8 cellular contexts compared by ENCODE assay signal in the genomic region with DNA sequence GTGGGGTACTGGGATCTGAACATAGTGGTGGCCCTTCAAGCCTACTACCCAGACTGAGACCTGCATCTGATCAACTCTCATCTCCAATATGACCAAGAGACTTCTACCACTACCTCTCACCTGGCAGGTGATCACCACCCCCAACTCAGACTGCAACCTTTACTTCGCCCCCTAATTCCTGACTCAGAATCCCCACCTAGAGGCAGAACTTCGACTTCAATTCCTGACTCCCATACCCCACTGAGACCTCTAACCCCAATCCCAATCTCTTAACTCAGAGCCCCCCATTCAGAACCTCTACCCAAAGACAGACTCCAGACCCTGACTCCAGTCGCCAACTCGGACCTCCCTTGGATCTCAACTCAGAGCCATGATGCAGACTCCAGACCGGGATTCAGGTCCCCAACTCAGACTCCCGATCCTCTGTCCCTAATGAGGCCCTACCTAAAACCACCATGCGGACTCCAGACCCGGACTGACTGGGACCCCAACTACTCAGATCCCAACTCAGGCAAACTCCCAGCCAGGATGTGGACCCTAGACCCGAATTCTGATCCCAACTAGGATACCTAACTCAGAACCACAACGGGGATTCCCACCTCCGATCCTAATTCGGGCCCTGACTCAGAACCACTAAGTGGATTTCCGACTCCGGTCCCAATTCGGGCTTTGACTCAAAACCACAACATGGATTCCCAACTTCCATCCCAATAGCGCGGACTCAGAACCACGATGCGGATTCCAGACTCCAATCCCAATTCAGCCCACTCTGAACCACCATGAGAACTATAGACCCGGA. TPM values are rescaled to one million over a fixed set of nuclear protein-coding genes. Genes with fewer than 3 reads are reported as not detected.
A peak's percentile ranks its signal among the peaks of the same experiment; 100 is the strongest.
DNase-seq lines count a peak whose midpoint lies in the region; ATAC-seq, FAIRE-seq and TF ChIP-seq lines count a peak whose summit lies in the region.

No MANE protein-coding gene starts in this region.

- H2BK120ac ChIP-seq in H9 (ENCODE audit: low read depth, low read length, poor library complexity, severe bottlenecking) = no peak overlapping the region

- H3K4me1 ChIP-seq in H9 (ENCODE audit: insufficient read depth, low read length) = peaks cover 15% of the 10 kb centered on the region
- peaks cover 12% of the 10 kb centered on the region for H3K4me1 ChIP-seq in right cardiac atrium (ENCODE audit: control insufficient read depth, insufficient read depth, low read length)
- peaks cover 0 to 3% of the 10 kb centered on the region in 2 donors for H3K4me1 ChIP-seq in small intestine (ENCODE audit: control insufficient read depth in 2 of 2, insufficient read depth in 1 of 2, low read depth in 1 of 2, low read length in 1 of 2)

- H3K4me2 ChIP-seq in H9 (ENCODE audit: insufficient read depth, insufficient read length, low read length) = peak overlapping the region; percentile 77

- H4K20me1 ChIP-seq in H9 (ENCODE audit: control insufficient read depth, insufficient read depth, insufficient read length) = no peaks in the 10 kb centered on the region

- no peak overlapping the region for H2BK15ac ChIP-seq in H9 (ENCODE audit: low read depth, low read length)

- no peak overlapping the region for H4K91ac ChIP-seq in H9 (ENCODE audit: insufficient read length, low read depth, low read length)

- peaks cover 7% of the 10 kb centered on the region for H3K23me2 ChIP-seq in H9 (ENCODE audit: insufficient read length, low read depth, low read length, poor library complexity, severe bottlenecking)

- no peaks in the 10 kb centered on the region for H3K79me1 ChIP-seq in H9 (ENCODE audit: insufficient read depth, low read depth, low read length, poor library complexity, severe bottlenecking)

- H3K4ac ChIP-seq in H9 (ENCODE audit: low read depth, low read length) = no peak overlapping the region

- H2BK20ac ChIP-seq in H9 (ENCODE audit: low read depth, low read length, poor library complexity, severe bottlenecking) = no peak overlapping the region

- H3K18ac ChIP-seq in H9 (ENCODE audit: insufficient read length, low read depth, low read length) = peak overlapping the region; percentile 21

- WGBS in H9 (ENCODE audit: extremely low coverage, insufficient read length, low lambda C conversion rate) = no CpG with 5 or more reads among the region's 20 CpGs
- 53% methylated on average over 20 of the region's 20 CpGs for WGBS in right cardiac atrium
- WGBS in small intestine, 3 donors = 48 to 56% (median 55%) methylated on average over 20 of the region's 20 CpGs

- H3K9me3 Mint-ChIP-seq in H9 = peaks cover 10 to 12% of the 10 kb centered on the region in 2 experiments
- H3K9me3 Mint-ChIP-seq in activated CD4-positive, alpha-beta memory T cell treated with anti-CD3 and anti-CD28 coated beads for 36 hours = no peaks in the 10 kb centered on the region

- H3K36me3 ChIP-seq in small intestine (ENCODE audit: control insufficient read depth in 2 of 2, insufficient read depth in 2 of 2, low read length in 2 of 2) = no peaks in the 10 kb centered on the region

- H3K27me3 Mint-ChIP-seq in H9 (ENCODE audit: low read depth) = peaks cover 55% of the 10 kb centered on the region
- H3K27me3 Mint-ChIP-seq in activated CD4-positive, alpha-beta memory T cell treated with anti-CD3 and anti-CD28 coated beads for 36 hours = no peaks in the 10 kb centered on the region

- peak overlapping the region; percentile 59 for H3K4me3 ChIP-seq in right cardiac atrium (ENCODE audit: low read length)
- H3K4me3 ChIP-seq in small intestine (ENCODE audit: low read depth in 1 of 2, low read length in 2 of 2) = peak overlapping the region; percentile 33 to 75

- CTCF ChIA-PET in activated CD4-positive, alpha-beta memory T cell treated with anti-CD3 and anti-CD28 coated beads for 36 hours (lab: Charles Lee) = no interaction called here

- H3K4me3 Mint-ChIP-seq in H9 = peak overlapping the region; percentile 76 to 90
- peak overlapping the region; percentile 79 for H3K4me3 Mint-ChIP-seq in activated CD4-positive, alpha-beta memory T cell treated with anti-CD3 and anti-CD28 coated beads for 36 hours

- H4K5ac ChIP-seq in H9 (ENCODE audit: insufficient read length, low read depth, low read length) = no peak overlapping the region

- no peak for ATAC-seq in right cardiac atrium

- intact Hi-C loops in activated CD4-positive, alpha-beta memory T cell treated with anti-CD3 and anti-CD28 coated beads for 36 hours (cut with micrococcal nuclease) = loop anchor here (10.0 kb wide), 1 partner anchor 186 kb away; the partner anchor contains the start of gene CDKN1C
- intact Hi-C loops in right cardiac atrium (cut with DNase I) = loop anchor here in 3 of 4 donors (10.0 kb wide), 2 partner anchors 166 to 186 kb away; partner anchors contain the start of gene CDKN1C (in 2 of the 3)

- DNase-seq in H9 (peak; percentile 30), right cardiac atrium (no peak), small intestine (no peak), caudate nucleus (lab: John Stamatoyannopoulos, UW) (no peak), pons (ENCODE audit: low spot score) (no peak)
- no peak for DNase-seq in activated CD4-positive, alpha-beta memory T cell treated with anti-CD3 and anti-CD28 coated beads for 36 hours
- DNase-seq in activated CD4-positive, CD25-positive, alpha-beta regulatory T cell (lab: John Stamatoyannopoulos, UW) = no peak
- DNase-seq in activated CD4-positive, alpha-beta T cell treated with anti-CD3 and anti-CD28 coated beads for 48 hours = no peak

- H4K8ac ChIP-seq in H9 (replicated peaks; ENCODE audit: insufficient read length, low read depth, low read length) = no peak overlapping the region

- POLR2A ChIA-PET in activated CD4-positive, alpha-beta memory T cell treated with anti-CD3 and anti-CD28 coated beads for 36 hours (lab: Charles Lee) = no interaction called here

- H3K79me2 ChIP-seq in H9 (ENCODE audit: insufficient read depth, low read length) = no peaks in the 10 kb centered on the region; the same call in 1 of the 2 replicates

- no peak overlapping the region for H2BK12ac ChIP-seq in H9 (ENCODE audit: insufficient read length, low read depth, low read length)

- H3K27ac Mint-ChIP-seq in H9 = peak overlapping the region in 1 of 3 experiments; percentile 71; a peak in 2 of 7 replicates
- no peak overlapping the region for H3K27ac Mint-ChIP-seq in activated CD4-positive, alpha-beta memory T cell treated with anti-CD3 and anti-CD28 coated beads for 36 hours

- H3K4me1 Mint-ChIP-seq in H9 = peaks cover 76 to 78% of the 10 kb centered on the region in 2 experiments
- H3K4me1 Mint-ChIP-seq in activated CD4-positive, alpha-beta memory T cell treated with anti-CD3 and anti-CD28 coated beads for 36 hours (ENCODE audit: low read depth) = peaks cover 8% of the 10 kb centered on the region

- peak overlapping the region; percentile 42; the same call in 1 of the 2 replicates for H3K14ac ChIP-seq in H9 (ENCODE audit: insufficient read depth, low read length)

- no peak overlapping the region for H2BK5ac ChIP-seq in H9 (ENCODE audit: insufficient read length, low read length)

- H3T11ph ChIP-seq in H9 (ENCODE audit: low read length) = no peak overlapping the region

- H3K9me3 ChIP-seq in H9 (ENCODE audit: control insufficient read depth, low read depth, low read length) (no peaks in the 10 kb centered on the region), right cardiac atrium (ENCODE audit: control insufficient read depth, low read length) (no peaks in the 10 kb centered on the region), small intestine (ENCODE audit: control insufficient read depth, low read depth) (no peaks in the 10 kb centered on the region)

- H3K56ac ChIP-seq in H9 (ENCODE audit: insufficient read length, low read depth, low read length) = no peak overlapping the region

- no peak for FAIRE-seq in small intestine (lab: Jason Lieb, UNC)

- peak overlapping the region; percentile 42 for H3K9ac ChIP-seq in H9 (ENCODE audit: extremely low read depth, insufficient read length, low read length)

- H2AFZ ChIP-seq in H9 (ENCODE audit: low read length) = no peak overlapping the region

- peaks cover 0 to 29% (median 16%) of the 10 kb centered on the region in 3 experiments; a peak in 6 of 7 replicates for H3K36me3 Mint-ChIP-seq in H9 (ENCODE audit: insufficient read depth in 1 of 3, low read depth in 3 of 3)
- peaks cover 8% of the 10 kb centered on the region for H3K36me3 Mint-ChIP-seq in activated CD4-positive, alpha-beta memory T cell treated with anti-CD3 and anti-CD28 coated beads for 36 hours

- no peak overlapping the region for H2AK5ac ChIP-seq in H9 (ENCODE audit: insufficient read length, low read length)

- peak; percentile 27; the same call in 1 of the 3 replicates for TF ChIP-seq CTCF in H9 (conservative IDR thresholded peaks at IDR 0.05)

- H3K27me3 ChIP-seq in H9 (ENCODE audit: insufficient read depth, low read length) (no peaks in the 10 kb centered on the region; the same call in 1 of the 2 replicates), right cardiac atrium (ENCODE audit: control insufficient read depth, insufficient read depth) (no peaks in the 10 kb centered on the region), small intestine (ENCODE audit: control insufficient read depth in 2 of 2, insufficient read depth in 2 of 2, low read length in 2 of 2) (no peaks in the 10 kb centered on the region)

- H3K27ac ChIP-seq in H9 (ENCODE audit: insufficient read length, low read depth, low read length) = no peak overlapping the region
- no peak overlapping the region for H3K27ac ChIP-seq in right cardiac atrium (ENCODE audit: low read length)
- no peak overlapping the region for H3K27ac ChIP-seq in small intestine (ENCODE audit: low read depth in 1 of 2, low read length in 1 of 2)
- no peak overlapping the region for H3K27ac ChIP-seq in caudate nucleus (ENCODE audit: low read depth, low read length)

- H3K23ac ChIP-seq in H9 (ENCODE audit: insufficient read length, low read depth, low read length) = no peak overlapping the region

RNA-seq across cellular contexts. Expression of gene KCNQ1OT1, which starts 1.2 kb away (rescaled TPM):
- 0.88 and 1.2 TPM in 2 replicates for total RNA-seq in H9 (2021)
- under 1 TPM; 0.19 TPM for total RNA-seq in activated CD4-positive, alpha-beta memory T cell treated with anti-CD3 and anti-CD28 coated beads for 36 hours
- under 1 TPM; 0.51 to 0.78 (median 0.55) TPM for total RNA-seq in right cardiac atrium
- 0.41 TPM for polyA plus RNA-seq in right cardiac atrium
- polyA plus RNA-seq in small intestine = under 1 TPM; under 0.01 to 0.22 (median under 0.01) TPM
